In the genomic region with DNA sequence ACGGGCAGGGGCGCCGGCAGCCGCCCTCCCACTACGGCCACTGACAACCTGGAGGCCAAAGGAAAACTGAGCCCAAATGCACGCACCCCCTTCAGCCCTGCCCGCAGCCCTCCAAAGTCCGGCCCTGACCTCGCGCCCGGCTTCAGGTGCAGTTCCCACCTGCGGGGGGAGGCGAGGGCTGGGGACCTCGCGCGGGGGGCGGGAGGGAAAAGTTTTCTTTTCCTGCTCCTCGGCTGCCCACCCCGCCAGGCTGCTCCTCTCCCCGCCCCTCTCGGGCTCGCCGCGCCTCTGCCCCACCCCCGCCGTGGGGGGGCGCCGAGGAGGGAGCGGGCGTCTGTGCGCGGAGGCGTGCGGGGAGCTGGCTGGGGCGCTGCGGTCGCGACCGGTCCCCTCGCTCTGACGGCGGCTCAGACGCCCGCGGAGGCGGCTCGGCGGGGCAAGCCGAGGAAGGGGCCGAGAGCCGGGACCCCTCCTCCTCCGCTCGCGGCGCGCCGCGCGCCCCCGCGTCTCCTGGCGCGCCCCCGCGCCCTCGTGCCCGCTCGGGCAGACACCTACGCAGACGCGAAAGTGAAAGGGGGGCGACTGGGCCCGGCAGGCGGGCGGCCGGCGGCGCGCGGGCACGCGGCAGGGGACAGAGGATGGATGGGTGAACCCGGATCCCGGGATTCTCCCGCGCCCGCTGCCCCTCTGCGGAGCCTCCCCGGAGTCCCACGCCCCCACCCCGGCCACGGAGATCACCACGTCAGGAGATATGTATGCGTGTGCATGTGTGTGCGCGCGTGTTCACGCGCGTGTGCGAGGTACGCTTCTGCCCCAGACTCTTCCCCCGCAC, we compare ENCODE assay signal across 8 cellular contexts.
A peak's percentile ranks its signal among the peaks of the same experiment; 100 is the strongest.
DNase-seq lines count a peak whose midpoint lies in the region; ATAC-seq and TF ChIP-seq lines count a peak whose summit lies in the region.

No MANE protein-coding gene starts in this region.

- H3K4me3 ChIP-seq in fibroblast of pulmonary artery (replicated peaks; ENCODE audit: low read depth, low read length) = peak overlapping the region; percentile 47

- TF ChIP-seq CTCF in fibroblast of pulmonary artery (IDR thresholded peaks at IDR 0.05; ENCODE audit: low read length, missing control alignments) (no peak), nephron progenitor cell (IDR thresholded peaks at IDR 0.05) (no peak)

- TF ChIP-seq POLR2A in GM18505 (IDR thresholded peaks at IDR 0.05; ENCODE audit: borderline replicate concordance, extremely low read depth, insufficient read depth, insufficient read length) = no peak

- H3K27ac Mint-ChIP-seq in nephron progenitor cell = no peak overlapping the region
- peak overlapping the region; percentile 82 for H3K27ac Mint-ChIP-seq in stimulated activated naive CD8-positive, alpha-beta T cell treated with anti-CD3 and anti-CD28 coated beads, Interleukin-15, Interleukin-2, amounts not matched to agents 100 ng/mL and 50 ng/mL, for 24 hours

- peak overlapping the region; percentile 86 for H3K4me3 Mint-ChIP-seq in nephron progenitor cell
- peak overlapping the region; percentile 85 for H3K4me3 Mint-ChIP-seq in stimulated activated naive CD8-positive, alpha-beta T cell treated with anti-CD3 and anti-CD28 coated beads, Interleukin-15, Interleukin-2, amounts not matched to agents 100 ng/mL and 50 ng/mL, for 24 hours

- H3K4me1 Mint-ChIP-seq in nephron progenitor cell = peaks cover 18% of the 10 kb centered on the region
- H3K4me1 Mint-ChIP-seq in stimulated activated naive CD8-positive, alpha-beta T cell treated with anti-CD3 and anti-CD28 coated beads, Interleukin-15, Interleukin-2, amounts not matched to agents 100 ng/mL and 50 ng/mL, for 24 hours (ENCODE audit: low read depth) = peaks cover 41% of the 10 kb centered on the region

- ATAC-seq in GM18505 (IDR thresholded peaks at IDR 0.05; ENCODE audit: unreplicated experiment) = peak; percentile 18

- H3K36me3 Mint-ChIP-seq in nephron progenitor cell (ENCODE audit: low read depth) = no peaks in the 10 kb centered on the region
- H3K36me3 Mint-ChIP-seq in stimulated activated naive CD8-positive, alpha-beta T cell treated with anti-CD3 and anti-CD28 coated beads, Interleukin-15, Interleukin-2, amounts not matched to agents 100 ng/mL and 50 ng/mL, for 24 hours (ENCODE audit: low read depth) = no peaks in the 10 kb centered on the region

- no peaks in the 10 kb centered on the region for H3K9me3 Mint-ChIP-seq in nephron progenitor cell
- H3K9me3 Mint-ChIP-seq in stimulated activated naive CD8-positive, alpha-beta T cell treated with anti-CD3 and anti-CD28 coated beads, Interleukin-15, Interleukin-2, amounts not matched to agents 100 ng/mL and 50 ng/mL, for 24 hours = no peaks in the 10 kb centered on the region

- DNase-seq in NCI-H1930 (lab: John Stamatoyannopoulos, UW) = peak; percentile 32 to 37
- peak; percentile 71 for DNase-seq in activated T-helper 1 cell treated with Interleukin-2 at 50 U/mL for 16 hours (ENCODE audit: low read depth)
- no peak for DNase-seq in fibroblast of pulmonary artery (ENCODE audit: low read depth)
- DNase-seq in nephron progenitor cell = peak; percentile 78
- DNase-seq in RPMI8226 = no peak
- DNase-seq in inferior parietal cortex (ENCODE audit: extremely low spot score) = no peak

- peaks cover 77% of the 10 kb centered on the region for H3K27me3 Mint-ChIP-seq in nephron progenitor cell (ENCODE audit: low read depth, poor library complexity)
- H3K27me3 Mint-ChIP-seq in stimulated activated naive CD8-positive, alpha-beta T cell treated with anti-CD3 and anti-CD28 coated beads, Interleukin-15, Interleukin-2, amounts not matched to agents 100 ng/mL and 50 ng/mL, for 24 hours = peaks cover 9% of the 10 kb centered on the region

Comparison
In these comparisons a context has a peak if more than half of its experiments do, and no peak if none do; other contexts are left out.
1. DNase-seq: peak in NCI-H1930 (2 of 2), activated T-helper 1 cell treated with Interleukin-2 at 50 U/mL for 16 hours (single experiment) and nephron progenitor cell (single experiment); none in fibroblast of pulmonary artery (single experiment), RPMI8226 (single experiment) and inferior parietal cortex (single experiment).